1 cellular context compared by ENCODE assay signal in genomic region chr16:31458835-31459721, GRCh38.
TF ChIP-seq lines count a peak whose summit lies in the region.

ARMC5 (plus strand) TSS chr16:31459501; CDS start chr16:31459525, 24 bp downstream.

TF ChIP-seq in HepG2, 621 proteins besides CTCF, POLR2A, EP300 and RAD21 (continued from another document):
- TF ChIP-seq BRF2 (CRISPR knock-in tag; IDR thresholded peaks at IDR 0.05) (peak; percentile 80; the same call in 1 of the 2 replicates), FOXJ3 (CRISPR knock-in tag; IDR thresholded peaks at IDR 0.05; ENCODE audit: borderline replicate concordance) (peak; percentile 84; the same call in 1 of the 2 replicates), NR3C1 (CRISPR knock-in tag; IDR thresholded peaks at IDR 0.05) (no peak), ZNF780A (CRISPR knock-in tag; IDR thresholded peaks at IDR 0.05) (no peak), NFE2 (CRISPR knock-in tag; IDR thresholded peaks at IDR 0.05) (no peak), ZNF354B (CRISPR knock-in tag; IDR thresholded peaks at IDR 0.05) (peak; percentile 86; the same call in 1 of the 2 replicates), SAP130 (CRISPR knock-in tag; IDR thresholded peaks at IDR 0.05; ENCODE audit: low read depth) (peak; percentile 95), SUZ12 (IDR thresholded peaks at IDR 0.05; ENCODE audit: low read depth, low read length) (peak; percentile 59), MAFG (CRISPR knock-in tag; IDR thresholded peaks at IDR 0.05) (no peak), ATF5 (CRISPR knock-in tag; IDR thresholded peaks at IDR 0.05; ENCODE audit: low read depth) (no peak), GTF3A (CRISPR knock-in tag; conservative IDR thresholded peaks at IDR 0.05) (peak; percentile 84), ZBTB49 (CRISPR knock-in tag; IDR thresholded peaks at IDR 0.05; ENCODE audit: borderline replicate concordance) (peak; percentile 84; the same call in 1 of the 2 replicates), ZNF292 (CRISPR knock-in tag; IDR thresholded peaks at IDR 0.05; ENCODE audit: borderline replicate concordance, low read depth) (no peak), YEATS2 (CRISPR knock-in tag; IDR thresholded peaks at IDR 0.05; ENCODE audit: borderline replicate concordance) (peak; percentile 92), XBP1 (CRISPR knock-in tag; IDR thresholded peaks at IDR 0.05) (peak; percentile 65; the same call in 1 of the 2 replicates)
